Comparison of ENCODE assay signal across 8 cellular contexts in genomic region chr16:66741131-66741900, GRCh38. TPM values are rescaled to one million over a fixed set of nuclear protein-coding genes. Genes with fewer than 3 reads are reported as not detected.
DNase-seq lines count a peak whose midpoint lies in the region; FAIRE-seq and TF ChIP-seq lines count a peak whose summit lies in the region.

No MANE protein-coding gene starts in this region.

- TF ChIP-seq RAD21 in liver (IDR thresholded peaks at IDR 0.05), result peak; percentile 16 to 22

- H3K36me3 ChIP-seq in MG63 (peaks cover 45% of the 10 kb centered on the region), colonic mucosa (peaks cover 7% of the 10 kb centered on the region), liver (ENCODE audit: control insufficient read depth in 4 of 4, insufficient read depth in 3 of 4, low read depth in 1 of 4, low read length in 3 of 4) (peaks cover 9 to 22% (median 17%) of the 10 kb centered on the region in 4 donors), tibial artery (peaks cover 28 to 75% (median 37%) of the 10 kb centered on the region in 3 donors)

- H3K9me3 ChIP-seq in MG63 (no peaks in the 10 kb centered on the region), colonic mucosa (no peaks in the 10 kb centered on the region), liver (ENCODE audit: control insufficient read depth in 4 of 4, low read length in 3 of 4) (no peaks in the 10 kb centered on the region), tibial artery (no peaks in the 10 kb centered on the region)

- WGBS in liver, result 39% methylated on average over 10 of the region's 10 CpGs

- no peaks in the 10 kb centered on the region for H3K27me3 ChIP-seq in MG63
- H3K27me3 ChIP-seq in colonic mucosa, result no peaks in the 10 kb centered on the region
- no peaks in the 10 kb centered on the region for H3K27me3 ChIP-seq in liver (ENCODE audit: control insufficient read depth in 4 of 4, insufficient read depth in 4 of 4, low read length in 3 of 4)
- no peaks in the 10 kb centered on the region for H3K27me3 ChIP-seq in tibial artery

- intact Hi-C loops in colonic mucosa (cut with DNase I) (no loop called here), tibial artery (cut with DNase I; ENCODE audit: low total_unique reads) (no loop called here)

- no peak overlapping the region for H3K4me3 ChIP-seq in MG63
- no peak overlapping the region for H3K4me3 ChIP-seq in colonic mucosa
- H3K4me3 ChIP-seq in liver (ENCODE audit: low read depth in 1 of 3, low read length in 3 of 3), result no peak overlapping the region
- no peak overlapping the region for H3K4me3 ChIP-seq in tibial artery

- DNase-seq in Ammon's horn (ENCODE audit: low spot score), result peak; percentile 99
- DNase-seq in MG63, result peak; percentile 90
- peak; percentile 95 for DNase-seq in colonic mucosa
- peak; percentile 95 for DNase-seq in tibial artery
- DNase-seq in stimulated activated naive CD4-positive, alpha-beta T cell treated with Interleukin-2 at 50 U/mL for 16 hours (lab: John Stamatoyannopoulos, UW), result no peak
- DNase-seq in HTR-8/SVneo (ENCODE audit: insufficient read length, low spot score), result no peak
- no peak for DNase-seq in stimulated activated CD4-positive, alpha-beta T cell treated with anti-CD3 and anti-CD28 coated beads, Interleukin-2, amount 100 ng/mL, for 24 hours

- FAIRE-seq in HTR-8/SVneo (lab: Jason Lieb, UNC), result no peak

- H3K27ac ChIP-seq in colonic mucosa, result peak overlapping the region; percentile 92
- peak overlapping the region; percentile 72 to 80 for H3K27ac ChIP-seq in liver (ENCODE audit: low read depth in 1 of 2, low read length in 2 of 2)
- H3K27ac ChIP-seq in tibial artery, result peak overlapping the region; percentile 71 to 83

- TF ChIP-seq CTCF in colonic mucosa (IDR thresholded peaks at IDR 0.05) (no peak), liver (IDR thresholded peaks at IDR 0.05; ENCODE audit: low read depth, low read length, missing input control) (no peak), tibial artery (IDR thresholded peaks at IDR 0.05) (no peak)

- H3K4me1 ChIP-seq in colonic mucosa, result peaks cover 22% of the 10 kb centered on the region
- peaks cover 0 to 26% (median 19%) of the 10 kb centered on the region in 4 donors for H3K4me1 ChIP-seq in liver (ENCODE audit: control insufficient read depth in 4 of 4, insufficient read depth in 4 of 4, low read length in 3 of 4)
- H3K4me1 ChIP-seq in tibial artery, result peaks cover 0 to 54% (median 29%) of the 10 kb centered on the region in 4 donors

- peak overlapping the region in 1 of 2 donors; percentile 63 for H3K9ac ChIP-seq in colonic mucosa (ENCODE audit: low read depth in 2 of 2, low read length in 2 of 2)
- peak overlapping the region; percentile 28 to 60 for H3K9ac ChIP-seq in liver (ENCODE audit: low read depth in 1 of 2, low read length in 2 of 2)

TF ChIP-seq in liver, 16 proteins besides CTCF, POLR2A, EP300 and RAD21:
- TF ChIP-seq, protein P1, sequence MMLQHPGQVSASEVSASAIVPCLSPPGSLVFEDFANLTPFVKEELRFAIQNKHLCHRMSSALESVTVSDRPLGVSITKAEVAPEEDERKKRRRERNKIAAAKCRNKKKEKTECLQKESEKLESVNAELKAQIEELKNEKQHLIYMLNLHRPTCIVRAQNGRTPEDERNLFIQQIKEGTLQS (IDR thresholded peaks at IDR 0.05), result peak; percentile 93
- TF ChIP-seq HNF4A (conservative IDR thresholded peaks at IDR 0.05), result peak in 1 of 2 donors; percentile 15
- TF ChIP-seq EGR1 (IDR thresholded peaks at IDR 0.05; ENCODE audit: low read depth in 2 of 2), result no peak
- TF ChIP-seq RXRA (IDR thresholded peaks at IDR 0.05), result peak in 1 of 2 donors; percentile 29
- TF ChIP-seq HNF4G (IDR thresholded peaks at IDR 0.05), result no peak
- TF ChIP-seq YY1 (IDR thresholded peaks at IDR 0.05), result peak; percentile 49
- TF ChIP-seq JUND (IDR thresholded peaks at IDR 0.05), result peak; percentile 85 to 86

RNA-seq across cellular contexts. Expression of gene DYNC1LI2, which starts 10.1 kb away (rescaled TPM):
- 23.2 and 27.2 TPM in 2 replicates for total RNA-seq in MG63 (2014; rRNA removed; shearing (Covaris generic); ENCODE audit: low replicate concordance)
- 100 to 1,000 TPM; 138 to 162 TPM for total RNA-seq in colonic mucosa
- 100 to 1,000 TPM in 1 of 2 donors, 10 to 100 TPM in 1; 31.7 to 106 TPM for total RNA-seq in liver
- 10 to 100 TPM; 14.2 to 38.5 TPM for polyA plus RNA-seq in liver

RNA-seq across cellular contexts. Expression of gene CMTM4, which starts 44.8 kb away (rescaled TPM):
- 1.5 and 2.9 TPM in 2 replicates for total RNA-seq in MG63 (2014; rRNA removed; shearing (Covaris generic); ENCODE audit: low replicate concordance)
- total RNA-seq in colonic mucosa (100 to 1,000 TPM; 150 to 212 TPM), liver (10 to 100 TPM in 1 of 2 donors, 1 to 10 TPM in 1; 8.1 to 19.7 TPM)
- polyA plus RNA-seq in liver, result 1 to 10 TPM; 2.9 to 4.5 TPM

Comparison
In these comparisons a context has a peak if more than half of its experiments do, and no peak if none do; other contexts are left out.
1. DNase-seq: peak in Ammon's horn (single experiment), MG63 (single experiment), colonic mucosa (single experiment) and tibial artery (2 of 2); none in stimulated activated naive CD4-positive, alpha-beta T cell treated with Interleukin-2 at 50 U/mL for 16 hours (single experiment), HTR-8/SVneo (single experiment) and stimulated activated CD4-positive, alpha-beta T cell treated with anti-CD3 and anti-CD28 coated beads, Interleukin-2, amount 100 ng/mL, for 24 hours (0 of 2).
2. RNA of gene CMTM4, which starts 44.8 kb away (total RNA-seq): 150 to 212 TPM in colonic mucosa; 8.1 to 19.7 TPM in liver and 1.5 to 2.9 TPM in MG63; every median in the first group is over 4 times any median in the second.
3. Peak in every context shown above with its lines, with median percentiles within 50 percentile points of each other: H3K27ac ChIP-seq.